13 cellular contexts compared by ENCODE assay signal in genomic region chr12:58302487-58303011, GRCh38.
DNase-seq lines count a peak whose midpoint lies in the region; ATAC-seq and TF ChIP-seq lines count a peak whose summit lies in the region.
"Had no signal": no experiment of that assay in that cellular context is flagged by ENCODE, and none has a peak within 500 bp of the region (broad histone marks: within the 10 kb centered on the region; RNA-seq: fewer than 3 reads in every experiment).

No MANE protein-coding gene starts in this region.

- no peak overlapping the region for H3K4me3 Mint-ChIP-seq in WTC11
- no peak overlapping the region for H3K4me3 Mint-ChIP-seq in activated CD8-positive, alpha-beta memory T cell treated with anti-CD3 and anti-CD28 coated beads, Interleukin-2, amount 10 ng/mL, durations not matched to agents 7 days and 5 days
- H3K4me3 Mint-ChIP-seq: CD4-positive, alpha-beta T cell had no signal

- no peaks in the 10 kb centered on the region for H3K36me3 Mint-ChIP-seq in WTC11
- no peaks in the 10 kb centered on the region for H3K36me3 Mint-ChIP-seq in activated CD8-positive, alpha-beta memory T cell treated with anti-CD3 and anti-CD28 coated beads, Interleukin-2, amount 10 ng/mL, durations not matched to agents 7 days and 5 days

- peaks cover 11% of the 10 kb centered on the region for H3K4me1 Mint-ChIP-seq in WTC11
- H3K4me1 Mint-ChIP-seq in activated CD8-positive, alpha-beta memory T cell treated with anti-CD3 and anti-CD28 coated beads, Interleukin-2, amount 10 ng/mL, durations not matched to agents 7 days and 5 days, result no peaks in the 10 kb centered on the region

- H3K27me3 Mint-ChIP-seq in WTC11 (ENCODE audit: low read depth), result no peaks in the 10 kb centered on the region
- no peaks in the 10 kb centered on the region for H3K27me3 Mint-ChIP-seq in activated CD8-positive, alpha-beta memory T cell treated with anti-CD3 and anti-CD28 coated beads, Interleukin-2, amount 10 ng/mL, durations not matched to agents 7 days and 5 days
- H3K27me3 Mint-ChIP-seq: CD4-positive, alpha-beta T cell had no signal

- intact Hi-C loops in mucosa of descending colon (cut with DNase I, micrococcal nuclease), result no loop called here

- TF ChIP-seq CTCF in WTC11 (IDR thresholded peaks at IDR 0.05) (no peak), mucosa of descending colon (IDR thresholded peaks at IDR 0.05) (no peak)

- no peak overlapping the region for H3K4me3 ChIP-seq in mucosa of descending colon
- H3K4me3 ChIP-seq: lung had no signal

- ATAC-seq in WTC11 (0 out of 2 replicates have a peak, but pooled peaks have one; percentile 34), mucosa of descending colon (peak; percentile 87), HG02642 (IDR thresholded peaks at IDR 0.05; ENCODE audit: poor library complexity, unreplicated experiment) (no peak)
- no peak for ATAC-seq in activated CD8-positive, alpha-beta memory T cell treated with anti-CD3 and anti-CD28 coated beads, Interleukin-2, amount 10 ng/mL, durations not matched to agents 7 days and 5 days

- H3K27ac Mint-ChIP-seq in WTC11, result no peak overlapping the region
- H3K27ac Mint-ChIP-seq in activated CD8-positive, alpha-beta memory T cell treated with anti-CD3 and anti-CD28 coated beads, Interleukin-2, amount 10 ng/mL, durations not matched to agents 7 days and 5 days, result no peak overlapping the region
- H3K27ac Mint-ChIP-seq: CD4-positive, alpha-beta T cell had no signal

- CTCF ChIA-PET in WTC11 (lab: Charles Lee), result no interaction called here
- CTCF ChIA-PET in activated CD8-positive, alpha-beta memory T cell treated with anti-CD3 and anti-CD28 coated beads, Interleukin-2, amount 10 ng/mL, durations not matched to agents 7 days and 5 days (lab: Charles Lee), result no interaction called here

- no peaks in the 10 kb centered on the region for H3K4me1 ChIP-seq in mucosa of descending colon (ENCODE audit: low read depth)

- H3K9me3 ChIP-seq in mucosa of descending colon, result no peaks in the 10 kb centered on the region

- H3K9me3 Mint-ChIP-seq in WTC11, result peaks cover 10% of the 10 kb centered on the region
- no peaks in the 10 kb centered on the region for H3K9me3 Mint-ChIP-seq in activated CD8-positive, alpha-beta memory T cell treated with anti-CD3 and anti-CD28 coated beads, Interleukin-2, amount 10 ng/mL, durations not matched to agents 7 days and 5 days (ENCODE audit: low read depth)
- H3K9me3 Mint-ChIP-seq: CD4-positive, alpha-beta T cell had no signal

- no peaks in the 10 kb centered on the region for H3K36me3 ChIP-seq in mucosa of descending colon (ENCODE audit: low read depth)

- POLR2A ChIA-PET in WTC11 (lab: Charles Lee), result no interaction called here

- DNase-seq in DMS53 (lab: John Stamatoyannopoulos, UW) (peak; percentile 70), NCI-H1417 treated with DMSO at 0.1 percent for 48 hours (lab: John Stamatoyannopoulos, UW) (peak; percentile 6), WTC11 (ENCODE audit: low spot score) (no peak), mucosa of descending colon (peak in 2 of 3 donors; percentile 31 to 62), activated gamma-delta T cell (lab: John Stamatoyannopoulos, UW) (no peak)
- no peak for DNase-seq in activated naive CD4-positive, alpha-beta T cell treated with anti-CD3 and anti-CD28 coated beads, Interleukin-2, amount 50 U/mL, for 16 hours
- no peak for DNase-seq in activated CD8-positive, alpha-beta memory T cell treated with anti-CD3 and anti-CD28 coated beads, Interleukin-2, amount 10 ng/mL, durations not matched to agents 7 days and 5 days
- DNase-seq: CD4-positive, alpha-beta T cell; effector CD4-positive, alpha-beta T cell; NCI-H1105 treated with DMSO at 0.1 percent for 48 hours; occipital lobe had no signal

TF ChIP-seq in WTC11, 78 proteins besides CTCF, POLR2A, EP300 and RAD21:
- TF ChIP-seq FOXP1 (CRISPR knock-in tag; IDR thresholded peaks at IDR 0.05; ENCODE audit: borderline replicate concordance) (no peak), ZSCAN18 (CRISPR knock-in tag; IDR thresholded peaks at IDR 0.05) (no peak), ZNF121 (CRISPR knock-in tag; IDR thresholded peaks at IDR 0.05) (no peak), MYBL2 (CRISPR knock-in tag; IDR thresholded peaks at IDR 0.05) (no peak), ZNF416 (CRISPR knock-in tag; IDR thresholded peaks at IDR 0.05) (no peak), ZNF317 (CRISPR knock-in tag; IDR thresholded peaks at IDR 0.05; ENCODE audit: borderline replicate concordance, low read depth) (no peak), ZNF263 (CRISPR knock-in tag; IDR thresholded peaks at IDR 0.05; ENCODE audit: low read depth) (no peak), ZMAT4 (CRISPR knock-in tag; IDR thresholded peaks at IDR 0.05) (no peak), MLX (CRISPR knock-in tag; IDR thresholded peaks at IDR 0.05) (no peak), NFATC4 (CRISPR knock-in tag; IDR thresholded peaks at IDR 0.05) (no peak), NR1H2 (CRISPR knock-in tag; IDR thresholded peaks at IDR 0.05) (no peak), JAZF1 (CRISPR knock-in tag; IDR thresholded peaks at IDR 0.05) (no peak), ARID4B (CRISPR knock-in tag; IDR thresholded peaks at IDR 0.05; ENCODE audit: borderline replicate concordance) (no peak), CREB1 (CRISPR knock-in tag; IDR thresholded peaks at IDR 0.05) (no peak)

Comparison
In these comparisons a context has a peak if more than half of its experiments do, and no peak if none do; other contexts are left out.
1. DNase-seq: peak in DMS53 (single experiment), NCI-H1417 treated with DMSO at 0.1 percent for 48 hours (single experiment) and mucosa of descending colon (2 of 3); none in WTC11 (single experiment), activated gamma-delta T cell (single experiment), activated naive CD4-positive, alpha-beta T cell treated with anti-CD3 and anti-CD28 coated beads, Interleukin-2, amount 50 U/mL, for 16 hours (single experiment) and activated CD8-positive, alpha-beta memory T cell treated with anti-CD3 and anti-CD28 coated beads, Interleukin-2, amount 10 ng/mL, durations not matched to agents 7 days and 5 days (single experiment).
2. ATAC-seq: peak in WTC11 (single experiment) and mucosa of descending colon (single experiment); none in HG02642 (single experiment) and activated CD8-positive, alpha-beta memory T cell treated with anti-CD3 and anti-CD28 coated beads, Interleukin-2, amount 10 ng/mL, durations not matched to agents 7 days and 5 days (single experiment).